ENCODE assay signal across 8 cellular contexts in the genomic region with DNA sequence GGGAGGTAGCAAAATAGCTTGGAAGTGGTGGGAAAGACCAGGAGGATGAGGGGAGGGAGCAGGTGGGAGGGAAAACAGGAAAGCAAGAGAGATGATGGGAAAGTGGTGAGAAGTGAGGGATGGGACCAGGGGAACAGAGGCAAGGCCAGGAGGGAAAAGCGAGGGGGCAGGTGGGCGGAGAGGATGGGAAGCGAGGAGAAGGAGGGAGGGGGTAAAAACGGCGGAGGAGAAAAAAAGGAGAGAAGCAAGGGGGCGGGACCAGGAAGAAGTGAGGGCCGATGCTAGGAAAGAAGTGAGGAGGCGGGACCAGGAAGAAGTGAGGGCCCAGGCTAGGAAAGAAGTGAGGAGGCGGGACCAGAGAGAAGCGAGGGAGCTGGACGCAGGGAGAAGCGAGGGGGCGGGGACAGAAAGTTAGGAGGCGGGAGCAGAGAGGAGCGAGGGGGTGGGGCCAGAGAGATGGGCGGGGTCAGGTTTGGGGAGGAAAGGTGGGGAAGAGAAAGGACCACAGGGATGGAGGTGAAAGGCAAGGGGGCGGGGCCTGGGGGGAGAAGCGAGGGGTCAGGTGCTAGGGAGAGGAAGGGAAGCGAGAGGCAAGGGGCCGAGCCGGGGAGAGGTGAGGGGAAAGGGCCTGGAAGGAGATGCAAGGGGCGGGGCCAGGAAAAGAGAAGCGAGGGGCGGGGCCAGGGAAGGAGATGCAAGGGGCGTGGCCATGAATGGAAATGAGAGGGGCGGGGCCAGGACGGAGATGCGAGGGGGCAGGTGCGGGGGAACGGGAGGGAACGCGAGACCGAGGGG. TPM values are rescaled to one million over a fixed set of nuclear protein-coding genes. Genes with fewer than 3 reads are reported as not detected.
DNase-seq lines count a peak whose midpoint lies in the region; ATAC-seq and TF ChIP-seq lines count a peak whose summit lies in the region.

No MANE protein-coding gene starts in this region.

- no peaks in the 10 kb centered on the region for H3K9me2 ChIP-seq in OCI-LY1 (ENCODE audit: low read depth, low read length)

- H3K4me3 ChIP-seq in HUES48 (ENCODE audit: low read depth, low read length) (peak overlapping the region; percentile 73), OCI-LY1 (ENCODE audit: low read depth, low read length, poor library complexity, severe bottlenecking) (peak overlapping the region; percentile 66), mononuclear cell (ENCODE audit: low read length) (peak overlapping the region; percentile 20)

- no peaks in the 10 kb centered on the region for H3K36me3 ChIP-seq in HUES48 (ENCODE audit: control insufficient read depth, insufficient read depth, low read length)
- H3K36me3 ChIP-seq in OCI-LY1 (ENCODE audit: insufficient read depth, low read length) = peaks cover 11% of the 10 kb centered on the region

- TF ChIP-seq POLR2A in erythroblast (IDR thresholded peaks at IDR 0.05; ENCODE audit: low read length) = no peak

- peak overlapping the region; percentile 64 for H3K4me2 ChIP-seq in OCI-LY1 (ENCODE audit: low read length)

- peaks cover 42% of the 10 kb centered on the region for H3K4me1 ChIP-seq in HUES48 (ENCODE audit: control insufficient read depth, insufficient read depth, low read length)
- H3K4me1 ChIP-seq in OCI-LY1 (ENCODE audit: insufficient read depth, low read length, severe bottlenecking) = peaks cover 34% of the 10 kb centered on the region
- peaks cover 20% of the 10 kb centered on the region for H3K4me1 ChIP-seq in mononuclear cell (ENCODE audit: insufficient read depth, low read length)

- H3F3A ChIP-seq in OCI-LY1 (ENCODE audit: insufficient read depth, low read length) = 0 out of 2 replicates have a peak, but pooled peaks cover 3% of the 10 kb centered on the region

- ATAC-seq in GM18517 (IDR thresholded peaks at IDR 0.05; ENCODE audit: unreplicated experiment) = no peak

- H3K27me3 ChIP-seq in HUES48 (ENCODE audit: control insufficient read depth, insufficient read depth, low read length) (no peaks in the 10 kb centered on the region), OCI-LY1 (ENCODE audit: insufficient read depth, low read length) (no peaks in the 10 kb centered on the region), mononuclear cell (ENCODE audit: insufficient read depth, low read length) (no peaks in the 10 kb centered on the region)

- H2AFZ ChIP-seq in OCI-LY1 (ENCODE audit: low read length) = no peak overlapping the region

- H3K9me3 ChIP-seq in HUES48 (ENCODE audit: control insufficient read depth, insufficient read depth, low read length) = no peaks in the 10 kb centered on the region
- no peaks in the 10 kb centered on the region for H3K9me3 ChIP-seq in OCI-LY1 (ENCODE audit: low read length)
- no peaks in the 10 kb centered on the region for H3K9me3 ChIP-seq in mononuclear cell (ENCODE audit: low read depth, low read length)

- no peak for TF ChIP-seq CTCF in OCI-LY1 (IDR thresholded peaks at IDR 0.05; ENCODE audit: low read length)

- H3K9ac ChIP-seq in HUES48 (ENCODE audit: low read depth, low read length) (no peak overlapping the region), OCI-LY1 (ENCODE audit: low read length) (no peak overlapping the region)

- H3K79me2 ChIP-seq in OCI-LY1 (ENCODE audit: insufficient read depth, low read length) = peaks cover 35% of the 10 kb centered on the region

- DNase-seq in ELF-1 (ENCODE audit: low read depth, low spot score) (peak; percentile 92), activated T-cell treated with anti-CD3 and anti-CD28 coated beads for 4 hours (peak; percentile 88), erythroblast (lab: John Stamatoyannopoulos, UW) (peak; percentile 91 to 94)
- peak; percentile 74 to 81 for DNase-seq in stimulated activated CD8-positive, alpha-beta memory T cell treated with anti-CD3 and anti-CD28 coated beads, Interleukin-15, amount 100 ng/mL, for 48 hours (ENCODE audit: low read depth in 2 of 2)

- H3K27ac ChIP-seq in HUES48 (ENCODE audit: low read depth, low read length) = peak overlapping the region; percentile 94
- H3K27ac ChIP-seq in OCI-LY1 (ENCODE audit: low read depth, low read length, poor library complexity, severe bottlenecking) = peak overlapping the region; percentile 36

- H4K20me1 ChIP-seq in OCI-LY1 (ENCODE audit: insufficient read depth, low read length) = no peaks in the 10 kb centered on the region

RNA-seq across cellular contexts. Expression of a gene that starts 1.0 kb away (rescaled TPM):
- 37.6 TPM for total RNA-seq in mononuclear cell

Comparison
In these comparisons a context has a peak if more than half of its experiments do, and no peak if none do; other contexts are left out.
1. H3K4me3 ChIP-seq: peak in every context shown above with its lines; median percentile 73 in HUES48; 66 in OCI-LY1; 20 in mononuclear cell.